9 cellular contexts compared by ENCODE assay signal in genomic region chr20:23946206-23946605, GRCh38. TPM values are rescaled to one million over a fixed set of nuclear protein-coding genes. Genes with fewer than 3 reads are reported as not detected.
"Had no signal": no experiment of that assay in that cellular context is flagged by ENCODE, and none has a peak within 500 bp of the region (broad histone marks: within the 10 kb centered on the region; RNA-seq: fewer than 3 reads in every experiment).

No MANE protein-coding gene starts in this region.

- H3K36me3 Mint-ChIP-seq: IgD-negative memory B cell had no signal

- DNase-seq: IMR-90, KBM-7, KG1 had no signal

- H3K4me1 Mint-ChIP-seq: IgD-negative memory B cell had no signal

- ATAC-seq: HepG2, K562 had no signal

- H3K27ac ChIP-seq: HL-60 had no signal

- H3K4me3 ChIP-seq: K562 had no signal

- H3K4me3 Mint-ChIP-seq: IgD-negative memory B cell had no signal

- H3K27ac Mint-ChIP-seq: IgD-negative memory B cell had no signal

- H3K9me3 Mint-ChIP-seq: IgD-negative memory B cell had no signal

RNA-seq across cellular contexts. Expression of gene GGTLC1, which starts 42.4 kb away (rescaled TPM):
- total RNA-seq: HepG2, HT-29, HT1080, IMR-90, K562 had no signal
- polyA plus RNA-seq: HepG2, IgD-negative memory B cell, IMR-90, K562 had no signal
